10 cellular contexts compared by ENCODE assay signal in the genomic region with DNA sequence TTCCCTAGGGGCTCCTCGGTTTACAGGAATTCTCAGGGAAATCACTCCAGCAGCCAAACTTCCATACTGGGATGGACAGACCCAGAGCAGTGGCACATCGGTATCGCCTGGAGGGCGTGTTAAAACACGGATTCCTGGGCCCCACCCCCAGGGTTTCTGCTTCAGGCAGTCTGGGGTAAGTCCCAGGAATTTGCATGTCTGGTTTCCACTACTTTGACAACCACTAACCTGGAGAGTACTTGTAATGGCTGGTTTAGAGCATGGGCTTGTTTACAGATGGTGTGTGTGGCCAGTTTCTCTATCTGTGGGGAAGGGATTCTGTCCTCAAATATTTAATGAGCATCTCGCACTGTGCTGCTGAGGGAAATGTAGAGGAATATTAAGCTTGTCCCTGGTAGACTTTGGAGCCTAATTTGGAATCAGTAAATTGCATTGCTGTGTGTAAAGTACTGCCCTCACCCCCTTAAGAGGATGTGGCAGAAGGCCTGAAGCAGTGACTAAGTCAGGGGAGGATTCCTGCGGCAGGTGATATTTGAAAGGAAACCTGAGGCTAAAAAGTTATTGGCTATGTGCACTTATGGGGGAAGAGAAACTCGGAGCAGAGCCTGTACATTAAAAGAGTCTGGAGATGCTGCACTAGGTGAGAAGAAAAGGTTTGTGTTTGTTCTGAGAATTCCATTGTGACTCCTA. TPM values are rescaled to one million over a fixed set of nuclear protein-coding genes. Genes with fewer than 3 reads are reported as not detected.
DNase-seq lines count a peak whose midpoint lies in the region; ATAC-seq and TF ChIP-seq lines count a peak whose summit lies in the region.
"Had no signal": no experiment of that assay in that cellular context is flagged by ENCODE, and none has a peak within 500 bp of the region (broad histone marks: within the 10 kb centered on the region; RNA-seq: fewer than 3 reads in every experiment).

No MANE protein-coding gene starts in this region.

- H3K9me3 ChIP-seq in SJCRH30 (replicated peaks) = no peaks in the 10 kb centered on the region

- POLR2A ChIA-PET in GM10248 (lab: Yijun Ruan, JAX) = no interaction called here

- H3K36me3 ChIP-seq in SJCRH30 = no peaks in the 10 kb centered on the region

- H3K4me1 ChIP-seq in SJCRH30 = no peaks in the 10 kb centered on the region

- no peaks in the 10 kb centered on the region for H3K27me3 ChIP-seq in SJCRH30

- no peak for TF ChIP-seq CTCF in GM10248 (IDR thresholded peaks at IDR 0.05; ENCODE audit: control extremely low read depth, extremely low read depth, low read depth, missing control alignments)

- ATAC-seq in GM19455 (IDR thresholded peaks at IDR 0.05; ENCODE audit: unreplicated experiment) (peak; percentile 97), HG03103 (IDR thresholded peaks at IDR 0.05; ENCODE audit: low read depth, unreplicated experiment) (peak; percentile 94), left ventricle myocardium superior (no peak)

- H3K4me3 ChIP-seq in SJCRH30 = no peak overlapping the region

- intact Hi-C loops in left ventricle myocardium superior (cut with micrococcal nuclease) = no loop called here

- CTCF ChIA-PET in GM10248 (lab: Yijun Ruan, JAX) = interaction anchor here (2.5 kb wide), 1 partner anchor 37 kb away, joined by 13 read pairs; no protein-coding TSS in a partner anchor

- DNase-seq in GM10248 (ENCODE audit: extremely low spot score) (peak; percentile 65), ecto neural progenitor cell (ENCODE audit: low spot score) (peak; percentile 53), caudate nucleus (lab: John Stamatoyannopoulos, UW) (no peak), SJCRH30 (no peak), left ventricle myocardium superior (no peak)
- DNase-seq in activated effector memory CD4-positive, alpha-beta T cell treated with anti-CD3 and anti-CD28 coated beads, Interleukin-2, amount 50 U/mL, for 16 hours = no peak
- DNase-seq: IMR-90, midbrain had no signal

- H3K27ac ChIP-seq in caudate nucleus (ENCODE audit: low read depth, low read length) = no peak overlapping the region
- no peak overlapping the region for H3K27ac ChIP-seq in SJCRH30

RNA-seq across cellular contexts. Expression of gene TJP2, which starts 18.6 kb away (rescaled TPM):
- total RNA-seq in SJCRH30 (2014; rRNA removed; shearing (Covaris generic)) = 13.8 and 14.3 TPM in 2 replicates
- 123 TPM for total RNA-seq in left ventricle myocardium superior

Comparison
In these comparisons a context has a peak if more than half of its experiments do, and no peak if none do; other contexts are left out.
1. DNase-seq: peak in GM10248 (single experiment) and ecto neural progenitor cell (single experiment); none in caudate nucleus (0 of 61), SJCRH30 (0 of 2), left ventricle myocardium superior (single experiment) and activated effector memory CD4-positive, alpha-beta T cell treated with anti-CD3 and anti-CD28 coated beads, Interleukin-2, amount 50 U/mL, for 16 hours (single experiment).